ENCODE assay signal across 8 cellular contexts in genomic region chr15:41971893-41972340, GRCh38. TPM values are rescaled to one million over a fixed set of nuclear protein-coding genes. Genes with fewer than 3 reads are reported as not detected.
DNase-seq lines count a peak whose midpoint lies in the region; ATAC-seq, FAIRE-seq and TF ChIP-seq lines count a peak whose summit lies in the region.

No MANE protein-coding gene starts in this region.

- no peaks in the 10 kb centered on the region for H3K27me3 ChIP-seq in keratinocyte (ENCODE audit: control insufficient read depth, extremely low read depth, insufficient read depth, low read length)
- peaks cover 0 to 4% (median 0%) of the 10 kb centered on the region in 3 donors for H3K27me3 ChIP-seq in stomach

- dilution Hi-C loops in keratinocyte (cut with MboI; ENCODE audit: extremely low pct_ligation_motif_present, low sequenced_read_pairs), result no loop called here

- H4K20me1 ChIP-seq in keratinocyte (ENCODE audit: control insufficient read depth, extremely low read depth, insufficient read depth, low read length), result peaks cover 11% of the 10 kb centered on the region

- in situ Hi-C loops in astrocyte of the cerebellum (cut with HindIII; ENCODE audit: low sequenced_read_pairs), result no loop called here

- H3K79me2 ChIP-seq in keratinocyte (ENCODE audit: control insufficient read depth, insufficient read depth, low read length), result peaks cover 54% of the 10 kb centered on the region

- H3K4me2 ChIP-seq in keratinocyte (ENCODE audit: control insufficient read depth, extremely low read depth, insufficient read depth, low read depth, low read length), result peak overlapping the region; percentile 97

- no peak for FAIRE-seq in keratinocyte (lab: Jason Lieb, UNC)

- intact Hi-C loops in stomach (cut with DNase I; ENCODE audit: low total_unique reads), result no loop called here

- 0 to 1% (median 0%) methylated on average over 4 to 52 of the region's 52 CpGs for WGBS in stomach, 5 donors

- H3K27ac ChIP-seq in keratinocyte (ENCODE audit: control insufficient read depth, insufficient read depth, low read length), result peak overlapping the region; percentile 81
- peak overlapping the region; percentile 93 to 99 (median 96) for H3K27ac ChIP-seq in stomach

- ATAC-seq in GM19397 (IDR thresholded peaks at IDR 0.05; ENCODE audit: unreplicated experiment) (peak; percentile 16), HG03442 (IDR thresholded peaks at IDR 0.05; ENCODE audit: unreplicated experiment) (peak; percentile 18)

- H3K4me3 ChIP-seq in astrocyte of the cerebellum (ENCODE audit: low read depth, low read length) (peak overlapping the region; percentile 72), keratinocyte (ENCODE audit: control insufficient read depth in 2 of 3, extremely low read depth in 1 of 3, insufficient read depth in 2 of 3, low read depth in 1 of 3, low read length in 3 of 3) (peak overlapping the region; percentile 83 to 98 (median 95)), stomach (peak overlapping the region; percentile 81 to 97 (median 96))

- peak overlapping the region; percentile 76 for H2AFZ ChIP-seq in keratinocyte (ENCODE audit: control insufficient read depth, low read length)

- H3K4me1 ChIP-seq in keratinocyte (ENCODE audit: control insufficient read depth, extremely low read depth, insufficient read depth, low read length) (peaks cover 23% of the 10 kb centered on the region), stomach (peaks cover 6 to 58% (median 43%) of the 10 kb centered on the region in 4 donors)

- H3K36me3 ChIP-seq in keratinocyte (ENCODE audit: control insufficient read depth in 2 of 2, extremely low read depth in 1 of 2, insufficient read depth in 2 of 2, low read length in 2 of 2) (peaks cover 3 to 6% of the 10 kb centered on the region in 2 experiments), stomach (no peaks in the 10 kb centered on the region)

- H3K9me1 ChIP-seq in keratinocyte (ENCODE audit: control insufficient read depth, extremely low read depth, insufficient read depth, low read length), result no peaks in the 10 kb centered on the region

- no peaks in the 10 kb centered on the region for H3K9me3 ChIP-seq in keratinocyte (ENCODE audit: control insufficient read depth, low read depth, low read length)
- H3K9me3 ChIP-seq in stomach, result no peaks in the 10 kb centered on the region

- H3K9ac ChIP-seq in keratinocyte (ENCODE audit: control insufficient read depth, extremely low read depth, insufficient read depth, low read length), result peak overlapping the region; percentile 84

- no peak for TF ChIP-seq EP300 in stomach (IDR thresholded peaks at IDR 0.05)

- TF ChIP-seq CTCF in astrocyte of the cerebellum (IDR thresholded peaks at IDR 0.05; ENCODE audit: low read depth, low read length, missing control alignments) (no peak), keratinocyte (optimal IDR thresholded peaks at IDR 0.05 in 1 of 3, IDR thresholded peaks at IDR 0.05 in 1 of 3, conservative IDR thresholded peaks at IDR 0.05 in 1 of 3; ENCODE audit: extremely low read depth in 1 of 3, insufficient read depth in 2 of 3, low read length in 3 of 3) (no peak), stomach (IDR thresholded peaks at IDR 0.05) (no peak)

- no peak for TF ChIP-seq POLR2A in stomach (IDR thresholded peaks at IDR 0.05)

- peak; percentile 37 for DNase-seq in CD1c-positive myeloid dendritic cell (ENCODE audit: extremely low spot score)
- DNase-seq in astrocyte of the cerebellum (ENCODE audit: low read depth), result no peak
- no peak for DNase-seq in keratinocyte (ENCODE audit: low read depth, low spot score)
- DNase-seq in stomach, result peak; percentile 27
- DNase-seq in central memory CD4-positive, alpha-beta T cell, result no peak
- no peak for DNase-seq in activated effector memory CD4-positive, alpha-beta T cell treated with Interleukin-2 at 50 U/mL for 16 hours

RNA-seq across cellular contexts. Expression of gene EHD4, which starts 0.4 kb away (rescaled TPM):
- polyA plus RNA-seq in keratinocyte, result 29.5 to 49.7 TPM (median 31.5 TPM) in 3 replicates
- 8.7 TPM for polyA plus RNA-seq in keratinocyte (2011; ENCODE audit: low read depth)
- polyA plus RNA-seq in keratinocyte (2011; cell fraction: cytosol; rRNA removed), result 28.5 and 34.1 TPM in 2 replicates
- 27.7 and 35.2 TPM in 2 replicates for polyA plus RNA-seq in keratinocyte (2011; cell fraction: nucleus; rRNA removed)
- polyA plus RNA-seq in keratinocyte (2012; ENCODE audit: low replicate concordance), result 21.9 and 42.9 TPM in 2 replicates
- polyA minus RNA-seq in keratinocyte, result 39.6 to 55.1 TPM (median 41.8 TPM) in 3 replicates
- polyA minus RNA-seq in keratinocyte (2011; cell fraction: cytosol; rRNA and poly(A)+ RNA removed), result 58.7 TPM
- 27.5 and 35.1 TPM in 2 replicates for polyA minus RNA-seq in keratinocyte (2011; cell fraction: nucleus; rRNA and poly(A)+ RNA removed)
- total RNA-seq in stomach, result 10 to 100 TPM in 4 of 5 donors, 1 to 10 TPM in 1; 9.4 to 86.4 (median 23.1) TPM
- 10 to 100 TPM in 1 of 3 donors, 1 to 10 TPM in 2; 5.8 to 12.1 (median 9.8) TPM for polyA plus RNA-seq in stomach

RNA-seq across cellular contexts. Expression of gene PLA2G4E, which starts 48.9 kb away (rescaled TPM):
- polyA plus RNA-seq in keratinocyte, result 1.1 to 6.7 TPM (median 3.5 TPM) in 3 replicates
- polyA plus RNA-seq in keratinocyte (2011; ENCODE audit: low read depth), result 16.7 TPM
- 1.0 and 1.7 TPM in 2 replicates for polyA plus RNA-seq in keratinocyte (2011; cell fraction: cytosol; rRNA removed)
- 7.9 and 10.2 TPM in 2 replicates for polyA plus RNA-seq in keratinocyte (2011; cell fraction: nucleus; rRNA removed)
- polyA plus RNA-seq in keratinocyte (2012; ENCODE audit: low replicate concordance), result 0.96 and 41.0 TPM in 2 replicates
- polyA minus RNA-seq in keratinocyte, result 2.3 to 3.8 TPM (median 2.4 TPM) in 3 replicates
- 1.3 TPM for polyA minus RNA-seq in keratinocyte (2011; cell fraction: cytosol; rRNA and poly(A)+ RNA removed)
- 5.5 and 6.4 TPM in 2 replicates for polyA minus RNA-seq in keratinocyte (2011; cell fraction: nucleus; rRNA and poly(A)+ RNA removed)
- not detected for total RNA-seq in stomach
- under 1 TPM in 1 of 3 donors, not detected in 2; 0.78 TPM for polyA plus RNA-seq in stomach

Comparison
In these comparisons a context has a peak if more than half of its experiments do, and no peak if none do; other contexts are left out.
1. DNase-seq: peak in CD1c-positive myeloid dendritic cell (single experiment) and stomach (single experiment); none in astrocyte of the cerebellum (single experiment), keratinocyte (single experiment), central memory CD4-positive, alpha-beta T cell (single experiment) and activated effector memory CD4-positive, alpha-beta T cell treated with Interleukin-2 at 50 U/mL for 16 hours (single experiment).
2. Peak in every context shown above with its lines, with median percentiles within 50 percentile points of each other: H3K4me3 ChIP-seq.